ENCODE assay signal across 1 cellular context in genomic region chr20:49497217-49497560, GRCh38.
TF ChIP-seq lines count a peak whose summit lies in the region.

No MANE protein-coding gene starts in this region.

TF ChIP-seq in H1, 55 proteins besides CTCF, POLR2A, EP300 and RAD21:
- TF ChIP-seq CBX8 (IDR thresholded peaks at IDR 0.05; ENCODE audit: borderline replicate concordance, low read depth, low read length) (no peak), SP1 (IDR thresholded peaks at IDR 0.05; ENCODE audit: low read depth, low read length) (no peak), RNF2 (IDR thresholded peaks at IDR 0.05; ENCODE audit: borderline replicate concordance, low read depth, low read length, missing control alignments, poor library complexity, severe bottlenecking) (no peak), ATF3 (IDR thresholded peaks at IDR 0.05; ENCODE audit: insufficient read depth, low read depth, low read length) (no peak), MAFK (IDR thresholded peaks at IDR 0.05; ENCODE audit: low read depth, low read length) (no peak), POU5F1 (IDR thresholded peaks at IDR 0.05; ENCODE audit: low read depth, low read length) (no peak), CREB1 (IDR thresholded peaks at IDR 0.05) (no peak), MAX (IDR thresholded peaks at IDR 0.05) (no peak), SIN3A (conservative IDR thresholded peaks at IDR 0.05 in 1 of 2, IDR thresholded peaks at IDR 0.05 in 1 of 2; ENCODE audit: low read depth in 1 of 2, low read length in 2 of 2) (no peak), SIX5 (IDR thresholded peaks at IDR 0.05; ENCODE audit: low read depth, low read length) (no peak), NANOG (IDR thresholded peaks at IDR 0.05; ENCODE audit: insufficient read depth, low read depth, low read length, poor library complexity, severe bottlenecking) (no peak), JUND (IDR thresholded peaks at IDR 0.05; ENCODE audit: low read length) (no peak), POLR2AphosphoS5 (IDR thresholded peaks at IDR 0.05; ENCODE audit: low read depth, low read length) (no peak), SIRT6 (IDR thresholded peaks at IDR 0.05; ENCODE audit: low read length) (no peak), TAF7 (optimal IDR thresholded peaks at IDR 0.05; ENCODE audit: borderline replicate concordance, low read depth, low read length) (no peak), EGR1 (IDR thresholded peaks at IDR 0.05; ENCODE audit: borderline replicate concordance, low read depth, low read length) (no peak), PHF8 (conservative IDR thresholded peaks at IDR 0.05; ENCODE audit: low read depth, low read length) (no peak), KDM1A (IDR thresholded peaks at IDR 0.05; ENCODE audit: borderline replicate concordance, low read length) (no peak), TBP (IDR thresholded peaks at IDR 0.05; ENCODE audit: low read depth, low read length) (no peak)
